Comparison of ENCODE assay signal across 10 cellular contexts in genomic region chr4:84691170-84691691, GRCh38.
DNase-seq lines count a peak whose midpoint lies in the region; ATAC-seq lines count a peak whose summit lies in the region.
"Had no signal": no experiment of that assay in that cellular context is flagged by ENCODE, and none has a peak within 500 bp of the region (broad histone marks: within the 10 kb centered on the region; RNA-seq: fewer than 3 reads in every experiment).

No MANE protein-coding gene starts in this region.

- no peaks in the 10 kb centered on the region for H3K27me3 ChIP-seq in layer of hippocampus (ENCODE audit: control insufficient read depth, insufficient read depth, low read length)

- peak; percentile 83 for DNase-seq in AG08396 (ENCODE audit: low spot score)
- peak; percentile 97 for DNase-seq in HT1080 (ENCODE audit: low read depth)
- DNase-seq in amniotic stem cell (lab: John Stamatoyannopoulos, UW) = peak; percentile 88
- no peak for DNase-seq in cerebellar nuclear complex (lab: John Stamatoyannopoulos, UW)
- no peak for DNase-seq in SHP77 treated with DMSO at 0.1 percent for 48 hours (lab: John Stamatoyannopoulos, UW)
- DNase-seq: KG1, kidney had no signal

- ATAC-seq in GM19397 (IDR thresholded peaks at IDR 0.05; ENCODE audit: unreplicated experiment) = no peak
- no peak for ATAC-seq in HG03039 (IDR thresholded peaks at IDR 0.05; ENCODE audit: unreplicated experiment)

- peak overlapping the region; percentile 68 for H3K27ac ChIP-seq in layer of hippocampus (ENCODE audit: low read depth, low read length)

Comparison
In these comparisons a context has a peak if more than half of its experiments do, and no peak if none do; other contexts are left out.
1. DNase-seq: peak in AG08396 (single experiment), HT1080 (single experiment) and amniotic stem cell (single experiment); none in cerebellar nuclear complex (0 of 2) and SHP77 treated with DMSO at 0.1 percent for 48 hours (single experiment).